15 cellular contexts compared by ENCODE assay signal in the genomic region with DNA sequence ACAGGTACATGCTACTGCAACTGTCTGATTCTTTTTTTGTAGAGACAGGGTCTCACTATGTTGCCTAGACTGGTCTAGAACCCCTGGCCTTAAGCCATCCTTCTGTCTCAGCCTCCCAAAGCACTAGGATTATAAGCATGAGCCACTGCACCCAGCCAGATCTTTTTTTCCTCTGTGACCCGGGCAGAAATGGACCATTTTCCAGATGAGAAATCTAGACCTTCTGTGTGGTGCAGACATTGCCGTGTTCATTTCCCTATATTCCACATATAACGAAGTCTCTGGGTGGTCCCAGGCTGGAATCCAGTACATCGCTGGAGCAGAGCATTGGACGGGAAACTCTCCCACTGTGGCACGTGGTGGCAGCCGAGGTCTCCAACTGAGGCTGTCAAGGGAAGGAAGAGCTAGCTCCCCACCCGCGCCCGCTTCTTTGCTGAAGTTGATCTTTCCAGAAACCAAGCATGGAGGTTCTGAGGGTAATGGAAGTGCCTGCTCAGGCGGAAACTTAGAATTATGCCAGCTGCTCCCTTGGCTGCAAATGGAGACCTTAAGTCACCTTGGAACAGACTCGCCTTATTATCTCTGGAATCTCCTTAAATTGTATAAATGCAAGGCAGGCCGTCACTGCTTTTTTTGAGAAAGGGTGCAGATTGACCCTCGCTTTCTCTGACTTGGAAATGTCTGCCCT.
"Had no signal": no experiment of that assay in that cellular context is flagged by ENCODE, and none has a peak within 500 bp of the region (broad histone marks: within the 10 kb centered on the region; RNA-seq: fewer than 3 reads in every experiment).

No MANE protein-coding gene starts in this region.

- H3K27ac ChIP-seq: skin epidermis had no signal

- DNase-seq: activated CD4-positive, alpha-beta memory T cell treated with anti-CD3 and anti-CD28 coated beads, Interleukin-2, amount 10 ng/mL, durations not matched to agents 7 days and 5 days; activated CD4-positive, alpha-beta T cell treated with anti-CD3 and anti-CD28 coated beads for 48 hours; activated CD4-positive, CD25-positive, alpha-beta regulatory T cell; amniotic stem cell; effector memory CD4-positive, alpha-beta T cell; nephron progenitor cell; nucleus accumbens; right cardiac atrium; stimulated activated CD4-positive, alpha-beta T cell treated with anti-CD3 and anti-CD28 coated beads, Interleukin-15, amount 100 ng/mL, for 24 hours; stimulated activated CD4-positive, alpha-beta T cell treated with anti-CD3 and anti-CD28 coated beads, Interleukin-2, amount 100 ng/mL, for 48 hours; stimulated activated naive CD8-positive, alpha-beta T cell treated with anti-CD3 and anti-CD28 coated beads, Interleukin-15, amount 100 ng/mL, for 72 hours; trophoblast cell had no signal

- ATAC-seq: activated CD8-positive, alpha-beta memory T cell treated with anti-CD3 and anti-CD28 coated beads, Interleukin-2, amount 10 ng/mL, durations not matched to agents 7 days and 5 days had no signal

- H3K4me3 ChIP-seq: lung, skin epidermis had no signal
